ENCODE assay signal across 9 cellular contexts in genomic region chr15:62068787-62069170, GRCh38. TPM values are rescaled to one million over a fixed set of nuclear protein-coding genes. Genes with fewer than 3 reads are reported as not detected.
DNase-seq lines count a peak whose midpoint lies in the region; TF ChIP-seq lines count a peak whose summit lies in the region.
"Had no signal": no experiment of that assay in that cellular context is flagged by ENCODE, and none has a peak within 500 bp of the region (broad histone marks: within the 10 kb centered on the region; RNA-seq: fewer than 3 reads in every experiment).

No MANE protein-coding gene starts in this region.

- no peak overlapping the region for H3K56ac ChIP-seq in mesendoderm (ENCODE audit: low read length)

- H3K27me3 ChIP-seq in DOHH2 (ENCODE audit: control insufficient read depth, low read length) (peaks cover 38% of the 10 kb centered on the region), ectodermal cell (ENCODE audit: control insufficient read depth, insufficient read depth, low read length, poor library complexity, severe bottlenecking) (peaks cover 65% of the 10 kb centered on the region), ovary (no peaks in the 10 kb centered on the region), mesendoderm (ENCODE audit: insufficient read depth, low read length, poor library complexity) (peaks cover 25% of the 10 kb centered on the region)

- H3K79me1 ChIP-seq in mesendoderm (ENCODE audit: low read length): no peaks in the 10 kb centered on the region

- no peaks in the 10 kb centered on the region for H3K9me3 ChIP-seq in DOHH2 (ENCODE audit: control insufficient read depth, insufficient read depth, low read length)
- no peaks in the 10 kb centered on the region for H3K9me3 ChIP-seq in ectodermal cell (ENCODE audit: control insufficient read depth, low read length)
- H3K9me3 ChIP-seq in ovary: no peaks in the 10 kb centered on the region

- peaks cover 5% of the 10 kb centered on the region; the same call in 1 of the 2 replicates for H3F3A ChIP-seq in DOHH2 (ENCODE audit: control insufficient read depth, insufficient read depth)

- no peaks in the 10 kb centered on the region for H3K9me2 ChIP-seq in DOHH2 (replicated peaks; ENCODE audit: control insufficient read depth, low read length)

- H3K79me2 ChIP-seq in DOHH2 (ENCODE audit: control insufficient read depth, low read length) (no peaks in the 10 kb centered on the region), mesendoderm (ENCODE audit: control insufficient read depth, insufficient read depth, low read length) (no peaks in the 10 kb centered on the region)

- H4K5ac ChIP-seq in mesendoderm (ENCODE audit: low read length): no peak overlapping the region

- intact Hi-C loops in ovary (cut with DNase I): no loop called here

- TF ChIP-seq CTCF in DOHH2 (IDR thresholded peaks at IDR 0.05; ENCODE audit: low read depth, low read length, poor library complexity, severe bottlenecking) (no peak), ovary (IDR thresholded peaks at IDR 0.05) (no peak)

- DNase-seq in NCI-H69 (lab: John Stamatoyannopoulos, UW) (peak; percentile 55), ovary (no peak), NCI-H2227 (lab: John Stamatoyannopoulos, UW; ENCODE audit: unreplicated experiment) (no peak), NCI-H774 (lab: John Stamatoyannopoulos, UW) (no peak), mesendoderm (no peak)
- DNase-seq in stimulated activated CD4-positive, alpha-beta T cell treated with anti-CD3 and anti-CD28 coated beads, Interleukin-2, amount 100 ng/mL, for 48 hours: no peak

- no peak overlapping the region for H3K18ac ChIP-seq in mesendoderm (ENCODE audit: low read length)

- no peak overlapping the region for H4K8ac ChIP-seq in mesendoderm (ENCODE audit: low read depth, low read length)

- no peaks in the 10 kb centered on the region for H4K20me1 ChIP-seq in DOHH2 (ENCODE audit: control insufficient read depth, insufficient read depth, low read depth, low read length)

- peaks cover 25% of the 10 kb centered on the region for H3K4me1 ChIP-seq in DOHH2 (ENCODE audit: control insufficient read depth, low read length)
- H3K4me1 ChIP-seq in ectodermal cell (ENCODE audit: control insufficient read depth, insufficient read depth, low read length): peaks cover 8% of the 10 kb centered on the region
- peaks cover 5% of the 10 kb centered on the region for H3K4me1 ChIP-seq in ovary (ENCODE audit: insufficient read depth)
- no peaks in the 10 kb centered on the region for H3K4me1 ChIP-seq in mesendoderm (ENCODE audit: control insufficient read depth, low read depth, low read length)

- H3K4ac ChIP-seq in mesendoderm (ENCODE audit: low read depth, low read length): no peak overlapping the region

- TF ChIP-seq EP300 in ovary (IDR thresholded peaks at IDR 0.05): no peak

- peak overlapping the region; percentile 55 for H3K4me3 ChIP-seq in DOHH2 (ENCODE audit: low read length)
- peak overlapping the region; percentile 22 for H3K4me3 ChIP-seq in ectodermal cell (ENCODE audit: insufficient read depth, low read depth, low read length)
- peak overlapping the region; percentile 48 for H3K4me3 ChIP-seq in ovary
- H3K4me3 ChIP-seq in mesendoderm (ENCODE audit: low read length): no peak overlapping the region

- H3K4me2 ChIP-seq in DOHH2 (ENCODE audit: low read length): peak overlapping the region; percentile 61
- H3K4me2 ChIP-seq in mesendoderm (ENCODE audit: low read length): no peak overlapping the region

- no peak overlapping the region for H3K9ac ChIP-seq in mesendoderm (ENCODE audit: low read length)

- no peak overlapping the region for H2BK5ac ChIP-seq in mesendoderm (ENCODE audit: low read length)

- no peak overlapping the region for H2AK5ac ChIP-seq in mesendoderm (ENCODE audit: low read length)

- H3K36me3 ChIP-seq in DOHH2 (ENCODE audit: control insufficient read depth, low read length) (no peaks in the 10 kb centered on the region), ectodermal cell (ENCODE audit: control insufficient read depth, insufficient read depth, low read length) (no peaks in the 10 kb centered on the region), ovary (no peaks in the 10 kb centered on the region), mesendoderm (ENCODE audit: control insufficient read depth, insufficient read depth, low read length) (no peaks in the 10 kb centered on the region)

- no peak overlapping the region for H2BK15ac ChIP-seq in mesendoderm (replicated peaks; ENCODE audit: low read depth)

- H2BK120ac ChIP-seq in mesendoderm (ENCODE audit: low read depth, low read length): no peak overlapping the region

- no peak overlapping the region for H3K23ac ChIP-seq in mesendoderm (ENCODE audit: low read length)

- WGBS in ectodermal cell, 2 experiments: 57 to 61% methylated on average over 5 of the region's 5 CpGs
- WGBS in ovary, 3 donors: 42 to 46% (median 44%) methylated on average over 5 of the region's 5 CpGs
- no CpG with 5 or more reads among the region's 5 CpGs for WGBS in mesendoderm (ENCODE audit: extremely low coverage, insufficient coverage, low lambda C conversion rate)

- TF ChIP-seq POLR2A in ovary (IDR thresholded peaks at IDR 0.05): no peak

- H3K27ac ChIP-seq in DOHH2 (ENCODE audit: low read depth, low read length) (no peak overlapping the region), ectodermal cell (ENCODE audit: insufficient read depth, low read depth, low read length, poor library complexity, severe bottlenecking) (no peak overlapping the region), ovary (no peak overlapping the region), mesendoderm (ENCODE audit: low read depth, low read length) (no peak overlapping the region)

RNA-seq across cellular contexts. Expression of gene C2CD4A, which starts 2.0 kb away (rescaled TPM):
- not detected for polyA plus RNA-seq in ectodermal cell (2013, experiment 1 of 4)
- not detected for polyA plus RNA-seq in ectodermal cell (2013, experiment 2 of 4)
- not detected for polyA plus RNA-seq in ectodermal cell (2013, experiment 3 of 4)
- not detected for polyA plus RNA-seq in ectodermal cell (2013, experiment 4 of 4)
- under 1 TPM in 3 of 7 donors, not detected in 4; 0.12 to 0.13 (median 0.13) TPM for total RNA-seq in ovary
- under 1 TPM in 1 of 2 donors, not detected in 1; 0.02 TPM for polyA plus RNA-seq in ovary
- 0.01 TPM for polyA plus RNA-seq in mesendoderm (2013, experiment 1 of 2)
- polyA plus RNA-seq in mesendoderm (2013, experiment 2 of 2): 0.04 TPM
- total RNA-seq: T-helper 2 cell treated with Interferon-gamma antibody and Interleukin-4, amounts not matched to agents 100 ng/mL and 5 ng/mL, for 36 hours had no signal

RNA-seq across cellular contexts. Expression of gene VPS13C, which starts 8.5 kb away (rescaled TPM):
- 15.0 TPM for polyA plus RNA-seq in ectodermal cell (2013, experiment 1 of 4)
- 17.5 TPM for polyA plus RNA-seq in ectodermal cell (2013, experiment 2 of 4)
- 11.7 TPM for polyA plus RNA-seq in ectodermal cell (2013, experiment 3 of 4)
- 17.1 TPM for polyA plus RNA-seq in ectodermal cell (2013, experiment 4 of 4)
- total RNA-seq in ovary: 10 to 100 TPM; 48.2 to 78.1 (median 76.8) TPM
- polyA plus RNA-seq in ovary: 10 to 100 TPM; 19.4 to 39.0 TPM
- polyA plus RNA-seq in mesendoderm (2013, experiment 1 of 2): 2.4 TPM
- 2.5 TPM for polyA plus RNA-seq in mesendoderm (2013, experiment 2 of 2)
